In the genomic region with DNA sequence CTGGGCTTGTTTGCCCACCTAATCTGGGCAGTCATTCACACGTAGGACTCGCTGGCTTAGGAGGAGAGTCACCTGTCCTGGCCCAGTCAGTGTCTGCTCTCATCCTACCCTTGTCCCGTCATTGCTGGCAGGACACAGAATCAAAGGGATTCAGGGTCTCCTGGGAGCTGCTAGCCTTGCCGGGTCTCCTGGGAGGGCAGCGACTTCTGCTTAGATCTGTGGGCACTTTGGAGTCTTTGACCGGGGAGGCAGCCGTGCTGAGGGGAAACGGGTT, we compare ENCODE assay signal across 8 cellular contexts. TPM values are rescaled to one million over a fixed set of nuclear protein-coding genes. Genes with fewer than 3 reads are reported as not detected.
DNase-seq lines count a peak whose midpoint lies in the region; ATAC-seq and TF ChIP-seq lines count a peak whose summit lies in the region.

No MANE protein-coding gene starts in this region.

- H3K27ac ChIP-seq in breast epithelium = peak overlapping the region; percentile 99 to 100

- ATAC-seq in naive B cell (ENCODE audit: low read depth in 2 of 2) (peak in 1 of 2 donors; percentile 2), GM21367 (IDR thresholded peaks at IDR 0.05; ENCODE audit: unreplicated experiment) (no peak)

- H3K27me3 ChIP-seq in BE2C (no peaks in the 10 kb centered on the region), breast epithelium (no peaks in the 10 kb centered on the region)

- H3K36me3 Mint-ChIP-seq in IgD-negative memory B cell = no peaks in the 10 kb centered on the region
- H3K36me3 Mint-ChIP-seq in naive B cell = no peaks in the 10 kb centered on the region

- H3K4me3 Mint-ChIP-seq in IgD-negative memory B cell = peak overlapping the region; percentile 77 to 96 (median 90)
- H3K4me3 Mint-ChIP-seq in naive B cell = peak overlapping the region; percentile 80 to 96 (median 88)

- TF ChIP-seq CTCF in BE2C (IDR thresholded peaks at IDR 0.05; ENCODE audit: low read depth, low read length) (no peak), breast epithelium (IDR thresholded peaks at IDR 0.05) (no peak)

- DNase-seq in BE2C (peak; percentile 40), breast epithelium (ENCODE audit: low spot score in 2 of 2) (no peak), naive B cell (no peak), hepatic stellate cell (ENCODE audit: low spot score) (no peak), GDM1 (lab: John Stamatoyannopoulos, UW) (no peak), NOMO-1 treated with DMSO at 0.1 percent for 48 hours (lab: John Stamatoyannopoulos, UW; ENCODE audit: unreplicated experiment) (no peak)

- TF ChIP-seq POLR2A in breast epithelium (IDR thresholded peaks at IDR 0.05) = no peak

- peak overlapping the region; percentile 38 for H3K4me3 ChIP-seq in BE2C (ENCODE audit: low read depth, low read length)
- peak overlapping the region; percentile 66 to 76 (median 70) for H3K4me3 ChIP-seq in breast epithelium

- H3K9me3 Mint-ChIP-seq in IgD-negative memory B cell (no peaks in the 10 kb centered on the region), naive B cell (no peaks in the 10 kb centered on the region)

- H3K9me3 ChIP-seq in BE2C = no peaks in the 10 kb centered on the region
- no peaks in the 10 kb centered on the region for H3K9me3 ChIP-seq in breast epithelium

- H3K27ac Mint-ChIP-seq in IgD-negative memory B cell (peak overlapping the region; percentile 76 to 97 (median 95)), naive B cell (peak overlapping the region; percentile 57 to 98 (median 96))

- H3K4me1 ChIP-seq in BE2C = peaks cover 22% of the 10 kb centered on the region
- peaks cover 31 to 65% of the 10 kb centered on the region in 2 donors for H3K4me1 ChIP-seq in breast epithelium

- no peaks in the 10 kb centered on the region for H3K36me3 ChIP-seq in BE2C
- no peaks in the 10 kb centered on the region for H3K36me3 ChIP-seq in breast epithelium

- intact Hi-C loops in breast epithelium (cut with DNase I; ENCODE audit: low total_unique reads) = no loop called here

- H3K4me1 Mint-ChIP-seq in IgD-negative memory B cell (peaks cover 26 to 42% (median 36%) of the 10 kb centered on the region in 3 donors), naive B cell (peaks cover 55 to 71% (median 68%) of the 10 kb centered on the region in 3 donors)

- H3K27me3 Mint-ChIP-seq in IgD-negative memory B cell (no peaks in the 10 kb centered on the region), naive B cell (no peaks in the 10 kb centered on the region)

RNA-seq across cellular contexts. Expression of a gene that starts 12.6 kb away (rescaled TPM):
- 26.3 TPM for polyA plus RNA-seq in BE2C (2012; ENCODE audit: insufficient read depth, insufficient read length, low read depth)
- polyA plus RNA-seq in IgD-negative memory B cell (3.0 TPM), naive B cell (ENCODE audit: low read depth in 6 of 6) (1 to 10 TPM; 1.9 to 3.8 (median 2.6) TPM)
- 10 to 100 TPM in 2 of 3 donors, 1 to 10 TPM in 1; 5.6 to 25.6 (median 20.6) TPM for total RNA-seq in breast epithelium
